In the genomic region with DNA sequence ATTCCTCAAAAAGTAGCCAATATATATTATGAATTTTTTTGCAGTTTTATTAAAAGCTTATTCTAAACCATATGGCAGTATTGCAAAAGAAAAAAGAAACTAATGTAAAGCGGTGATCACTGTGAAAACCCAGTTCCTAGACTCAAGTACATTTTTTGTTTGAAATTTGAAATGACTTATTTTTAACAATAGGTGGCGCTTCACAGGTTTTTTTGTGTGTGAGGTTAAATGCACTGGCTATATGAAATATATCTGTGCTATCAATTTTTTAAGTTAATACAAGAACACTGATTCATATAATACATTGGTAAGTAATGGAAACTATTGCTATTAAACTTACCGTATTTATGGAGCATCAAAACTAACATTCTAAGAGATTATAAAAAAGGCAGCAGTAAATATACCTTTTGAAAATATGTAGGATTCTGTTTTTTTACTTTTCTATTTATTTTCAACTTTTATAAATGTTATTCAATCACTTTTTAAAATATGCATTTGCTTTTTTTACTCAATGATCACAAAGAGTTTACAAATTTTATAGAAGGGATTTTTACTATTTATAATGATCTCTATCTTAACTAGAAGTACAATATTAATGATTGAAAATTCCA, we compare ENCODE assay signal across 10 cellular contexts. TPM values are rescaled to one million over a fixed set of nuclear protein-coding genes. Genes with fewer than 3 reads are reported as not detected.
DNase-seq lines count a peak whose midpoint lies in the region; ATAC-seq and TF ChIP-seq lines count a peak whose summit lies in the region.
"Had no signal": no experiment of that assay in that cellular context is flagged by ENCODE, and none has a peak within 500 bp of the region (broad histone marks: within the 10 kb centered on the region; RNA-seq: fewer than 3 reads in every experiment).

No MANE protein-coding gene starts in this region.

- no peak overlapping the region for H3K4me2 ChIP-seq in osteoblast (ENCODE audit: insufficient read depth, low read length)

- no peak overlapping the region for H2AFZ ChIP-seq in osteoblast (ENCODE audit: low read length)

- H3K4me3 Mint-ChIP-seq in activated CD4-positive, alpha-beta T cell treated with anti-CD3 and anti-CD28 coated beads, Interleukin-2, amount 10 ng/mL, durations not matched to agents 24 days and 14 days: no peak overlapping the region
- H3K4me3 Mint-ChIP-seq: memory B cell had no signal

- H3K4me3 ChIP-seq in GM12864 (ENCODE audit: low read depth, low read length): no peak overlapping the region
- no peak overlapping the region for H3K4me3 ChIP-seq in body of pancreas
- no peak overlapping the region for H3K4me3 ChIP-seq in osteoblast (ENCODE audit: insufficient read depth, low read length)
- H3K4me3 ChIP-seq: SJSA1 had no signal

- H3K36me3 ChIP-seq in body of pancreas (replicated peaks in 1 of 2; ENCODE audit: insufficient read depth in 1 of 2, low read depth in 2 of 2): no peaks in the 10 kb centered on the region
- no peaks in the 10 kb centered on the region for H3K36me3 ChIP-seq in osteoblast (ENCODE audit: insufficient read depth, low read length)
- H3K36me3 ChIP-seq: SJSA1 had no signal

- intact Hi-C loops in body of pancreas (cut with DNase I): no loop called here
- intact Hi-C loops in activated CD4-positive, alpha-beta T cell treated with anti-CD3 and anti-CD28 coated beads, Interleukin-2, amount 10 ng/mL, durations not matched to agents 24 days and 14 days (cut with micrococcal nuclease): loop anchor here (1.0 kb wide), 1 partner anchor 268 kb away; no protein-coding TSS in a partner anchor

- no peaks in the 10 kb centered on the region for H3K79me2 ChIP-seq in osteoblast (ENCODE audit: insufficient read depth, low read length)

- peaks cover 6% of the 10 kb centered on the region for H3K4me1 Mint-ChIP-seq in activated CD4-positive, alpha-beta T cell treated with anti-CD3 and anti-CD28 coated beads, Interleukin-2, amount 10 ng/mL, durations not matched to agents 24 days and 14 days
- H3K4me1 Mint-ChIP-seq: memory B cell had no signal

- no peak overlapping the region for H3K27ac ChIP-seq in body of pancreas
- no peak overlapping the region for H3K27ac ChIP-seq in osteoblast (ENCODE audit: low read depth, low read length)
- H3K27ac ChIP-seq: SJSA1 had no signal

- ATAC-seq in body of pancreas (no peak), HG03159 (IDR thresholded peaks at IDR 0.05; ENCODE audit: unreplicated experiment) (no peak), GM19023 (IDR thresholded peaks at IDR 0.05; ENCODE audit: unreplicated experiment) (no peak)

- TF ChIP-seq CTCF in GM12864 (IDR thresholded peaks at IDR 0.05; ENCODE audit: low read depth, low read length, missing control alignments) (peak; percentile 37), body of pancreas (IDR thresholded peaks at IDR 0.05) (peak in 6 of 7 experiments; percentile 40 to 57 (median 50)), osteoblast (IDR thresholded peaks at IDR 0.05; ENCODE audit: extremely low read depth, low read depth, low read length) (peak; percentile 54)

- H3K9me3 Mint-ChIP-seq in activated CD4-positive, alpha-beta T cell treated with anti-CD3 and anti-CD28 coated beads, Interleukin-2, amount 10 ng/mL, durations not matched to agents 24 days and 14 days: no peaks in the 10 kb centered on the region
- H3K9me3 Mint-ChIP-seq: memory B cell had no signal

- DNase-seq in GM12864 (ENCODE audit: low read depth) (no peak), LoVo (ENCODE audit: low spot score) (peak; percentile 56), body of pancreas (no peak), osteoblast (ENCODE audit: insufficient read length, low spot score, missing footprints) (no peak), putamen (ENCODE audit: low spot score) (no peak)
- no peak for DNase-seq in activated CD4-positive, alpha-beta T cell treated with anti-CD3 and anti-CD28 coated beads, Interleukin-2, amount 10 ng/mL, durations not matched to agents 24 days and 14 days

- peaks cover 4% of the 10 kb centered on the region for H3K4me1 ChIP-seq in body of pancreas
- no peaks in the 10 kb centered on the region for H3K4me1 ChIP-seq in osteoblast (ENCODE audit: insufficient read depth, low read length)
- H3K4me1 ChIP-seq: SJSA1 had no signal

- no peak for TF ChIP-seq POLR2A in body of pancreas (IDR thresholded peaks at IDR 0.05)

- no peaks in the 10 kb centered on the region for H4K20me1 ChIP-seq in osteoblast (ENCODE audit: insufficient read depth, low read length)

- H3K27me3 Mint-ChIP-seq in activated CD4-positive, alpha-beta T cell treated with anti-CD3 and anti-CD28 coated beads, Interleukin-2, amount 10 ng/mL, durations not matched to agents 24 days and 14 days: peaks cover 24% of the 10 kb centered on the region

- no peaks in the 10 kb centered on the region for H3K36me3 Mint-ChIP-seq in activated CD4-positive, alpha-beta T cell treated with anti-CD3 and anti-CD28 coated beads, Interleukin-2, amount 10 ng/mL, durations not matched to agents 24 days and 14 days (ENCODE audit: low read depth)
- H3K36me3 Mint-ChIP-seq: memory B cell had no signal

- no peaks in the 10 kb centered on the region for H3K27me3 ChIP-seq in body of pancreas
- H3K27me3 ChIP-seq in osteoblast (ENCODE audit: insufficient read depth, low read length): peaks cover 5% of the 10 kb centered on the region
- H3K27me3 ChIP-seq: SJSA1 had no signal

- 22 to 23% methylated on average over 3 of the region's 3 CpGs for WGBS in body of pancreas, 2 donors

- no peak overlapping the region for H3K27ac Mint-ChIP-seq in activated CD4-positive, alpha-beta T cell treated with anti-CD3 and anti-CD28 coated beads, Interleukin-2, amount 10 ng/mL, durations not matched to agents 24 days and 14 days
- H3K27ac Mint-ChIP-seq: memory B cell had no signal

- H3K9me3 ChIP-seq in body of pancreas (no peaks in the 10 kb centered on the region), osteoblast (ENCODE audit: low read depth, low read length) (no peaks in the 10 kb centered on the region)
- H3K9me3 ChIP-seq: SJSA1 had no signal

RNA-seq across cellular contexts. Expression of a gene that starts 5.6 kb away (rescaled TPM):
- total RNA-seq in body of pancreas: 100 to 1,000 TPM in 1 of 2 donors, 10 to 100 TPM in 1; 40.0 to 118 TPM
- 5.0 and 5.1 TPM in 2 replicates for total RNA-seq in osteoblast
- total RNA-seq in activated CD4-positive, alpha-beta T cell treated with anti-CD3 and anti-CD28 coated beads, Interleukin-2, amount 10 ng/mL, durations not matched to agents 24 days and 14 days: 60.2 and 60.5 TPM in 2 replicates
